Comparison of ENCODE assay signal across 29 cellular contexts in genomic region chr22:47608421-47608820, GRCh38.
"Had no signal": no experiment of that assay in that cellular context is flagged by ENCODE, and none has a peak within 500 bp of the region (broad histone marks: within the 10 kb centered on the region; RNA-seq: fewer than 3 reads in every experiment).

No MANE protein-coding gene starts in this region.

- H3K4me3 ChIP-seq: left lung, lung, neural progenitor cell, ovary, prostate gland, tibial nerve, vagina had no signal

- H3K4me1 ChIP-seq: left lung, neural progenitor cell, prostate gland, tibial nerve, vagina had no signal

- DNase-seq: hypothalamus; immature natural killer cell; kidney glomerular epithelial cell; left cardiac atrium; mesendoderm; naive B cell; natural killer cell; nephron progenitor cell; occipital lobe; retina; right cardiac atrium; small intestine; stimulated activated CD4-positive, alpha-beta T cell treated with anti-CD3 and anti-CD28 coated beads, Interleukin-1b, Interleukin-23, amount 100 ng/mL, for 48 hours; stimulated activated CD4-positive, alpha-beta T cell treated with anti-CD3 and anti-CD28 coated beads, Interleukin-2, amount 100 ng/mL, for 48 hours; stimulated activated CD4-positive, alpha-beta T cell treated with anti-CD3 and anti-CD28 coated beads, Interleukin-4, amount 100 ng/mL, for 4 hours; stimulated activated CD8-positive, alpha-beta memory T cell treated with anti-CD3 and anti-CD28 coated beads, Interleukin-4, amount 100 ng/mL, for 48 hours; stimulated activated naive CD4-positive, alpha-beta T cell treated with Interleukin-2 at 50 U/mL for 16 hours; stimulated activated naive CD8-positive, alpha-beta T cell treated with anti-CD3 and anti-CD28 coated beads, Interleukin-15, amount 100 ng/mL, for 72 hours; substantia nigra had no signal

- H3K27me3 ChIP-seq: neural progenitor cell, neutrophil, ovary, tibial nerve, vagina had no signal

- H3K4me2 ChIP-seq: neural progenitor cell had no signal

- ATAC-seq: left cardiac atrium; left lung; natural killer cell; right cardiac atrium; sciatic nerve; stimulated activated memory B cell treated with anti-CD40 and anti-IgM and Interleukin-4, amounts not matched to agents 10 μg/mL and 1 μg/mL and 100 μg/mL, for 72 hours; stimulated activated naive CD8-positive, alpha-beta T cell treated with anti-CD3 and anti-CD28 coated beads, Interleukin-15, amount 100 ng/mL, for 72 hours had no signal

- H2AFZ ChIP-seq: neural progenitor cell had no signal

- H3K9me3 ChIP-seq: left lung, neutrophil, ovary, prostate gland, vagina had no signal

- H3K36me3 ChIP-seq: left lung, neural progenitor cell, neutrophil, ovary, prostate gland, tibial nerve, vagina had no signal

- H3K27ac ChIP-seq: left lung, neural progenitor cell, neutrophil, ovary, prostate gland, tibial nerve, vagina had no signal
